Comparison of ENCODE assay signal across 1 cellular context in genomic region chr19:50567882-50568281, GRCh38.
TF ChIP-seq lines count a peak whose summit lies in the region.

No MANE protein-coding gene starts in this region.

TF ChIP-seq in HEK293, 187 proteins besides CTCF, POLR2A, EP300 and RAD21 (continued from another document):
- TF ChIP-seq TSHZ1 (tag by site-specific recombination; IDR thresholded peaks at IDR 0.05; ENCODE audit: borderline replicate concordance): no peak
- TF ChIP-seq ZNF621 (tag by site-specific recombination; IDR thresholded peaks at IDR 0.05): no peak
